Comparison of ENCODE assay signal across 8 cellular contexts in genomic region chr16:57186630-57187507, GRCh38. TPM values are rescaled to one million over a fixed set of nuclear protein-coding genes. Genes with fewer than 3 reads are reported as not detected.
DNase-seq lines count a peak whose midpoint lies in the region; ATAC-seq and TF ChIP-seq lines count a peak whose summit lies in the region.

No MANE protein-coding gene starts in this region.

- peak overlapping the region; percentile 92 for H3K4me3 Mint-ChIP-seq in activated B cell treated with CpG ODN at 0.5 μM for 24 hours
- peak overlapping the region; percentile 96 to 99 for H3K4me3 Mint-ChIP-seq in effector memory CD8-positive, alpha-beta T cell

- H3K36me3 ChIP-seq in cardiac muscle cell (no peaks in the 10 kb centered on the region), aorta (ENCODE audit: control insufficient read depth in 1 of 2, insufficient read depth in 2 of 2, low read length in 1 of 2) (no peaks in the 10 kb centered on the region)

- 0% methylated on average over 31 of the region's 31 CpGs for WGBS in aorta, 2 donors

- no peak for ATAC-seq in activated B cell treated with CpG ODN at 0.5 μM for 24 hours (ENCODE audit: low read depth)
- ATAC-seq in effector memory CD8-positive, alpha-beta T cell (replicated peaks): no peak
- ATAC-seq in aorta (ENCODE audit: low FRiP score): peak; percentile 24

- H3K27ac Mint-ChIP-seq in activated B cell treated with CpG ODN at 0.5 μM for 24 hours: peak overlapping the region; percentile 95
- H3K27ac Mint-ChIP-seq in effector memory CD8-positive, alpha-beta T cell: peak overlapping the region; percentile 99

- H3K27ac ChIP-seq in cardiac muscle cell (peak overlapping the region; percentile 89), aorta (ENCODE audit: low read depth in 1 of 2, low read length in 2 of 2) (peak overlapping the region; percentile 79 to 88)

- POLR2A ChIA-PET in activated B cell treated with CpG ODN at 0.5 μM for 24 hours (lab: Charles Lee): interaction anchor here (1.0 to 3.1 kb wide), 4 partner anchors 12 to 59 kb away, joined by 3 to 21 read pairs (median 12); partner anchors contain the start of gene ARL2BP

- peaks cover 23% of the 10 kb centered on the region for H3K4me1 ChIP-seq in cardiac muscle cell (ENCODE audit: low read depth)
- peaks cover 38% of the 10 kb centered on the region for H3K4me1 ChIP-seq in mononuclear cell (ENCODE audit: insufficient read depth, low read length)
- H3K4me1 ChIP-seq in aorta (ENCODE audit: control insufficient read depth in 1 of 2, insufficient read depth in 2 of 2, low read length in 2 of 2): peaks cover 2 to 10% of the 10 kb centered on the region in 2 donors

- H3K9me3 ChIP-seq in cardiac muscle cell (ENCODE audit: low read depth): no peaks in the 10 kb centered on the region
- no peaks in the 10 kb centered on the region for H3K9me3 ChIP-seq in mononuclear cell (ENCODE audit: low read depth, low read length)
- no peaks in the 10 kb centered on the region for H3K9me3 ChIP-seq in aorta (ENCODE audit: control insufficient read depth, low read length)

- no peaks in the 10 kb centered on the region for H3K9me3 Mint-ChIP-seq in activated B cell treated with CpG ODN at 0.5 μM for 24 hours
- H3K9me3 Mint-ChIP-seq in effector memory CD8-positive, alpha-beta T cell: no peaks in the 10 kb centered on the region

- intact Hi-C loops in cardiac septum (cut with DNase I) (loop anchor here (5.0 kb wide), 2 partner anchors 60 to 115 kb away; partner anchors contain the start of gene ARL2BP), activated B cell treated with CpG ODN at 0.5 μM for 24 hours (cut with micrococcal nuclease) (loop anchor here (1.0 to 5.0 kb wide), 8 partner anchors 58 to 736 kb away; partner anchors contain the start of genes ARL2BP, CCDC102A, CIAPIN1 and COQ9), aorta (cut with DNase I) (loop anchor here (5.0 kb wide), 4 partner anchors 55 to 255 kb away; partner anchors contain the start of gene HERPUD1 (in 1 of the 2))

- H3K4me3 ChIP-seq in cardiac muscle cell (peak overlapping the region; percentile 77), mononuclear cell (ENCODE audit: low read length) (peak overlapping the region; percentile 97), aorta (ENCODE audit: low read length in 2 of 2) (peak overlapping the region; percentile 58 to 83)

- peaks cover 56% of the 10 kb centered on the region for H3K4me1 Mint-ChIP-seq in activated B cell treated with CpG ODN at 0.5 μM for 24 hours
- peaks cover 30 to 54% of the 10 kb centered on the region in 2 donors for H3K4me1 Mint-ChIP-seq in effector memory CD8-positive, alpha-beta T cell (ENCODE audit: low read depth in 2 of 2)

- DNase-seq in cardiac muscle cell (ENCODE audit: low read depth in 1 of 2, low spot score in 1 of 2) (peak; percentile 27 to 59), cardiac septum (ENCODE audit: low spot score) (no peak), HT1080 (ENCODE audit: low read depth) (peak; percentile 24), activated B cell treated with CpG ODN at 0.5 μM for 24 hours (peak; percentile 20), aorta (no peak), occipital lobe (lab: John Stamatoyannopoulos, UW) (no peak)
- peak in 2 of 3 experiments; percentile 9 to 20 for DNase-seq in effector memory CD8-positive, alpha-beta T cell

- H3K27me3 ChIP-seq in cardiac muscle cell: no peaks in the 10 kb centered on the region
- H3K27me3 ChIP-seq in mononuclear cell (ENCODE audit: insufficient read depth, low read length): no peaks in the 10 kb centered on the region
- H3K27me3 ChIP-seq in aorta (ENCODE audit: control insufficient read depth in 1 of 2, insufficient read depth in 2 of 2, low read length in 1 of 2): no peaks in the 10 kb centered on the region

- peaks cover 18% of the 10 kb centered on the region for H3K36me3 Mint-ChIP-seq in activated B cell treated with CpG ODN at 0.5 μM for 24 hours (ENCODE audit: low read depth)
- H3K36me3 Mint-ChIP-seq in effector memory CD8-positive, alpha-beta T cell (ENCODE audit: insufficient read depth): peaks cover 16% of the 10 kb centered on the region

- CTCF ChIA-PET in activated B cell treated with CpG ODN at 0.5 μM for 24 hours (lab: Charles Lee): no interaction called here

- H3K27me3 Mint-ChIP-seq in activated B cell treated with CpG ODN at 0.5 μM for 24 hours: no peaks in the 10 kb centered on the region
- no peaks in the 10 kb centered on the region for H3K27me3 Mint-ChIP-seq in effector memory CD8-positive, alpha-beta T cell

- TF ChIP-seq CTCF in cardiac muscle cell (IDR thresholded peaks at IDR 0.05; ENCODE audit: low read depth, low read length) (no peak), activated B cell treated with CpG ODN at 0.5 μM for 24 hours (IDR thresholded peaks at IDR 0.05) (no peak)

RNA-seq across cellular contexts. Expression of gene RSPRY1, which starts 0.7 kb away (rescaled TPM):
- 24.4 and 30.3 TPM in 2 replicates for total RNA-seq in cardiac muscle cell
- 33.2 and 44.7 TPM in 2 replicates for polyA plus RNA-seq in cardiac muscle cell
- 17.1 TPM for total RNA-seq in cardiac septum
- total RNA-seq in HT1080 (2014; rRNA removed; shearing (Covaris generic)): 28.1 and 36.6 TPM in 2 replicates
- 28.3 and 31.0 TPM in 2 replicates for polyA plus RNA-seq in HT1080 (2015; cell fraction: cytosol; rRNA removed)
- 32.7 and 37.6 TPM in 2 replicates for polyA plus RNA-seq in HT1080 (2015; cell fraction: nucleus; rRNA removed)
- total RNA-seq in activated B cell treated with CpG ODN at 0.5 μM for 24 hours: 32.6 and 39.9 TPM in 2 replicates
- 25.4 TPM for total RNA-seq in mononuclear cell
- total RNA-seq in aorta: 10 to 100 TPM; 30.9 to 32.5 TPM
- polyA plus RNA-seq in aorta: 10 to 100 TPM; 10.4 to 12.7 TPM
- total RNA-seq in occipital lobe: 75.5 TPM

RNA-seq across cellular contexts. Expression of gene PSME3IP1, which starts 1.0 kb away (rescaled TPM):
- 70.4 and 73.6 TPM in 2 replicates for total RNA-seq in cardiac muscle cell
- 86.8 and 108 TPM in 2 replicates for polyA plus RNA-seq in cardiac muscle cell
- total RNA-seq in cardiac septum: 58.1 TPM
- 89.3 and 102 TPM in 2 replicates for total RNA-seq in HT1080 (2014; rRNA removed; shearing (Covaris generic))
- polyA plus RNA-seq in HT1080 (2015; cell fraction: cytosol; rRNA removed): 91.1 and 105 TPM in 2 replicates
- polyA plus RNA-seq in HT1080 (2015; cell fraction: nucleus; rRNA removed): 102 and 111 TPM in 2 replicates
- 131 and 147 TPM in 2 replicates for total RNA-seq in activated B cell treated with CpG ODN at 0.5 μM for 24 hours
- 75.2 TPM for total RNA-seq in mononuclear cell
- total RNA-seq in aorta: 10 to 100 TPM; 59.8 to 85.7 TPM
- polyA plus RNA-seq in aorta: 10 to 100 TPM; 34.9 to 90.8 TPM
- 104 TPM for total RNA-seq in occipital lobe

RNA-seq across cellular contexts. Expression of gene ARL2BP, which starts 58.2 kb away (rescaled TPM):
- total RNA-seq in cardiac muscle cell (72.7 and 107 TPM in 2 replicates), cardiac septum (41.5 TPM), activated B cell treated with CpG ODN at 0.5 μM for 24 hours (27.1 and 29.4 TPM in 2 replicates), mononuclear cell (61.5 TPM), aorta (10 to 100 TPM; 39.1 to 47.5 TPM), occipital lobe (81.4 TPM)
- polyA plus RNA-seq in cardiac muscle cell (128 and 144 TPM in 2 replicates), aorta (10 to 100 TPM; 42.1 to 65.4 TPM)
- 55.3 and 70.5 TPM in 2 replicates for total RNA-seq in HT1080 (2014; rRNA removed; shearing (Covaris generic))
- polyA plus RNA-seq in HT1080 (2015; cell fraction: cytosol; rRNA removed): 56.5 and 57.4 TPM in 2 replicates
- 20.0 and 21.6 TPM in 2 replicates for polyA plus RNA-seq in HT1080 (2015; cell fraction: nucleus; rRNA removed)

Comparison
In these comparisons a context has a peak if more than half of its experiments do, and no peak if none do; other contexts are left out.
1. DNase-seq: peak in cardiac muscle cell (2 of 2), HT1080 (single experiment), activated B cell treated with CpG ODN at 0.5 μM for 24 hours (single experiment) and effector memory CD8-positive, alpha-beta T cell (2 of 3); none in cardiac septum (single experiment), aorta (0 of 2) and occipital lobe (single experiment).
2. Peak in every context shown above with its lines, with median percentiles within 50 percentile points of each other: H3K4me3 ChIP-seq.